29 cellular contexts compared by ENCODE assay signal in genomic region chr4:188201851-188202250, GRCh38.
"Had no signal": no experiment of that assay in that cellular context is flagged by ENCODE, and none has a peak within 500 bp of the region (broad histone marks: within the 10 kb centered on the region; RNA-seq: fewer than 3 reads in every experiment).

No MANE protein-coding gene starts in this region.

- H3K9me3 ChIP-seq: ovary, psoas muscle, right atrium auricular region, thoracic aorta, vagina had no signal

- H3K36me3 Mint-ChIP-seq: activated naive CD4-positive, alpha-beta T cell treated with anti-CD3 and anti-CD28 coated beads, Interleukin-2, amount 50 U/mL, for 24 hours; type B pancreatic cell had no signal

- H3K27me3 ChIP-seq: hepatocyte, ovary, right atrium auricular region, spleen, vagina had no signal

- H2AFZ ChIP-seq: hepatocyte had no signal

- H3K79me2 ChIP-seq: hepatocyte had no signal

- H3K4me3 ChIP-seq: coronary artery, hepatocyte, ovary, psoas muscle, right atrium auricular region, spleen, thoracic aorta, vagina had no signal

- H3K9me3 Mint-ChIP-seq: type B pancreatic cell had no signal

- ATAC-seq: activated CD4-positive, CD25-positive, alpha-beta regulatory T cell treated with anti-CD3 and anti-CD28 coated beads, Interleukin-2, amount 50 U/mL, for 24 hours; activated CD8-positive, alpha-beta memory T cell treated with anti-CD3 and anti-CD28 coated beads, Interleukin-2, amount 10 ng/mL, durations not matched to agents 7 days and 5 days; activated CD8-positive, alpha-beta T cell treated with anti-CD3 and anti-CD28 coated beads for 36 hours; left ventricle myocardium superior; natural killer cell; psoas muscle had no signal

- H3K36me3 ChIP-seq: ovary, right atrium auricular region, spleen, thoracic aorta, vagina had no signal

- DNase-seq: activated CD4-positive, alpha-beta T cell treated with anti-CD3 and anti-CD28 coated beads, Interleukin-2, amount 10 ng/mL, durations not matched to agents 24 days and 14 days; activated CD8-positive, alpha-beta memory T cell treated with anti-CD3 and anti-CD28 coated beads, Interleukin-2, amount 10 ng/mL, durations not matched to agents 7 days and 5 days; activated CD8-positive, alpha-beta T cell treated with anti-CD3 and anti-CD28 coated beads for 36 hours; activated effector memory CD4-positive, alpha-beta T cell treated with anti-CD3 and anti-CD28 coated beads, Interleukin-2, amount 50 U/mL, for 16 hours; activated T-cell treated with anti-CD3 and anti-CD28 coated beads for 4 hours; aorta; cerebellar nuclear complex; endodermal cell; foreskin melanocyte; immature natural killer cell; left ventricle myocardium superior; mammary epithelial cell; midbrain; natural killer cell; ovary; psoas muscle; spleen; stimulated activated CD4-positive, alpha-beta T cell treated with anti-CD3 and anti-CD28 coated beads, Interleukin-4, amount 100 ng/mL, for 1 hour; stimulated activated naive CD4-positive, alpha-beta T cell had no signal

- H3K27ac Mint-ChIP-seq: activated CD4-positive, alpha-beta T cell treated with anti-CD3 and anti-CD28 coated beads, Interleukin-2, amount 10 ng/mL, durations not matched to agents 24 days and 14 days; activated CD8-positive, alpha-beta memory T cell treated with anti-CD3 and anti-CD28 coated beads, Interleukin-2, amount 10 ng/mL, durations not matched to agents 7 days and 5 days; activated CD8-positive, alpha-beta T cell treated with anti-CD3 and anti-CD28 coated beads for 36 hours; activated naive CD4-positive, alpha-beta T cell treated with anti-CD3 and anti-CD28 coated beads, Interleukin-2, amount 50 U/mL, for 24 hours; endodermal cell; immature natural killer cell; natural killer cell; type B pancreatic cell had no signal

- H3K4me2 ChIP-seq: hepatocyte had no signal

- H3K27me3 Mint-ChIP-seq: activated CD4-positive, alpha-beta T cell treated with anti-CD3 and anti-CD28 coated beads, Interleukin-2, amount 10 ng/mL, durations not matched to agents 24 days and 14 days; activated CD8-positive, alpha-beta memory T cell treated with anti-CD3 and anti-CD28 coated beads, Interleukin-2, amount 10 ng/mL, durations not matched to agents 7 days and 5 days; activated CD8-positive, alpha-beta T cell treated with anti-CD3 and anti-CD28 coated beads for 36 hours; activated naive CD4-positive, alpha-beta T cell treated with anti-CD3 and anti-CD28 coated beads, Interleukin-2, amount 50 U/mL, for 24 hours; type B pancreatic cell had no signal

- H3K4me1 Mint-ChIP-seq: activated CD4-positive, alpha-beta T cell treated with anti-CD3 and anti-CD28 coated beads, Interleukin-2, amount 10 ng/mL, durations not matched to agents 24 days and 14 days; activated CD8-positive, alpha-beta memory T cell treated with anti-CD3 and anti-CD28 coated beads, Interleukin-2, amount 10 ng/mL, durations not matched to agents 7 days and 5 days; activated naive CD4-positive, alpha-beta T cell treated with anti-CD3 and anti-CD28 coated beads, Interleukin-2, amount 50 U/mL, for 24 hours; immature natural killer cell; natural killer cell had no signal

- H3K4me3 Mint-ChIP-seq: activated CD4-positive, alpha-beta T cell treated with anti-CD3 and anti-CD28 coated beads, Interleukin-2, amount 10 ng/mL, durations not matched to agents 24 days and 14 days; activated CD8-positive, alpha-beta memory T cell treated with anti-CD3 and anti-CD28 coated beads, Interleukin-2, amount 10 ng/mL, durations not matched to agents 7 days and 5 days; activated CD8-positive, alpha-beta T cell treated with anti-CD3 and anti-CD28 coated beads for 36 hours; activated naive CD4-positive, alpha-beta T cell treated with anti-CD3 and anti-CD28 coated beads, Interleukin-2, amount 50 U/mL, for 24 hours; endodermal cell; immature natural killer cell; natural killer cell; type B pancreatic cell had no signal

- FAIRE-seq: bronchial epithelial cell had no signal

- H3K27ac ChIP-seq: coronary artery, hepatocyte, ovary, psoas muscle, right atrium auricular region, spleen, thoracic aorta, vagina, VCaP had no signal

- H3K4me1 ChIP-seq: psoas muscle, right atrium auricular region, spleen, vagina had no signal
